8 cellular contexts compared by ENCODE assay signal in genomic region chr3:123027292-123028232, GRCh38. TPM values are rescaled to one million over a fixed set of nuclear protein-coding genes. Genes with fewer than 3 reads are reported as not detected.
A peak's percentile ranks its signal among the peaks of the same experiment; 100 is the strongest.
DNase-seq lines count a peak whose midpoint lies in the region; ATAC-seq, FAIRE-seq and TF ChIP-seq lines count a peak whose summit lies in the region.

TSS of gene SEMA5B (minus strand) at chr3:123027763. CDS start at chr3:122961263, 66,500 bp downstream.

- no peak for TF ChIP-seq POLR2A in GM12892 (IDR thresholded peaks at IDR 0.05; ENCODE audit: low read depth, low read length)

- no TSS peak for BruUV-seq in Panc1 (replicated peaks; lab: Mats Ljungman, UMichigan)

- in situ Hi-C loops in Panc1 (cut with HindIII; ENCODE audit: low pct_unique_long_range_greater_than_20kb, low sequenced_read_pairs), result no loop called here

- H3K27me3 ChIP-seq in Panc1 (ENCODE audit: control insufficient read depth, insufficient read depth, low read length) (peaks cover 56% of the 10 kb centered on the region), kidney epithelial cell (ENCODE audit: control insufficient read depth, insufficient read depth, low read length) (peaks cover 76% of the 10 kb centered on the region)

- peak; percentile 25 for DNase-seq in AG08395 (ENCODE audit: low spot score)
- DNase-seq in GM12892 (ENCODE audit: insufficient read length), result peak; percentile 51
- DNase-seq in Panc1 (ENCODE audit: low read depth, low spot score), result no peak
- DNase-seq in cardiac fibroblast (ENCODE audit: low read depth in 2 of 2), result peak; percentile 21 to 23
- no peak for DNase-seq in kidney epithelial cell (ENCODE audit: low read depth)
- DNase-seq in stimulated activated CD8-positive, alpha-beta memory T cell treated with anti-CD3 and anti-CD28 coated beads, Interleukin-4, amount 100 ng/mL, for 48 hours, result peak; percentile 40
- no peak for DNase-seq in Kasumi-1 (lab: John Stamatoyannopoulos, UW)
- DNase-seq in cerebellar nuclear complex (lab: John Stamatoyannopoulos, UW), result no peak

- no peaks in the 10 kb centered on the region; the same call in 1 of the 2 replicates for H3K4me1 ChIP-seq in Panc1 (ENCODE audit: control insufficient read depth, insufficient read depth, low read length)

- no peaks in the 10 kb centered on the region for H3K36me3 ChIP-seq in Panc1 (ENCODE audit: control insufficient read depth, insufficient read depth, low read length)
- H3K36me3 ChIP-seq in kidney epithelial cell (ENCODE audit: control insufficient read depth, insufficient read depth, low read length), result no peaks in the 10 kb centered on the region

- no peaks in the 10 kb centered on the region for H3K9me3 ChIP-seq in Panc1 (ENCODE audit: control insufficient read depth, insufficient read depth, low read depth, low read length)

- no peak within 1 kb of the TSS for H3K27ac ChIP-seq in Panc1 (ENCODE audit: low read length)

- H3K4me3 ChIP-seq in Panc1 (ENCODE audit: low read depth in 2 of 2, low read length in 2 of 2), result peak within 1 kb of the TSS; percentile 37 to 64
- H3K4me3 ChIP-seq in cardiac fibroblast (replicated peaks in 1 of 2; ENCODE audit: low read depth in 2 of 2, low read length in 2 of 2), result peak within 1 kb of the TSS; percentile 36 to 44
- peak within 1 kb of the TSS; percentile 30 for H3K4me3 ChIP-seq in kidney epithelial cell (ENCODE audit: low read depth, low read length)

- ATAC-seq in Panc1, result peak; percentile 77

- intact Hi-C loops in Panc1 (cut with micrococcal nuclease; ENCODE audit: unreplicated experiment), result loop anchor here (1.0 to 10.0 kb wide), 2 partner anchors 84 to 273 kb away; no protein-coding TSS in a partner anchor

- no peak for FAIRE-seq in GM12892 (lab: Jason Lieb, UNC)

- TF ChIP-seq CTCF in Panc1 (IDR thresholded peaks at IDR 0.05), result peak; percentile 87
- TF ChIP-seq CTCF in cardiac fibroblast (IDR thresholded peaks at IDR 0.05; ENCODE audit: low read depth, low read length), result no peak
- no peak for TF ChIP-seq CTCF in kidney epithelial cell (IDR thresholded peaks at IDR 0.05; ENCODE audit: insufficient read depth, low read length, poor library complexity, severe bottlenecking)

- POLR2A ChIA-PET in Panc1 (lab: Charles Lee), result interaction anchor here (0.6 kb wide), 2 partner anchors 196 to 557 kb away, joined by 4 to 12 read pairs; no protein-coding TSS in a partner anchor

- CTCF ChIA-PET in Panc1 (lab: Charles Lee), result interaction anchor here (0.5 to 1.3 kb wide), 16 partner anchors 17 to 276 kb away, joined by 3 to 10 read pairs (median 4); partner anchors contain the start of gene PDIA5

RNA-seq across cellular contexts. Expression of gene SEMA5B, which starts in this region (rescaled TPM):
- polyA plus RNA-seq in GM12892 (2012; ENCODE audit: missing spikeins), result not detected
- 1.2 TPM for total RNA-seq in Panc1 (2021; ENCODE audit: unreplicated experiment)
- 2.7 TPM for polyA plus RNA-seq in Panc1 (2012; ENCODE audit: insufficient read length)
- total RNA-seq in kidney epithelial cell, result 0.21 TPM in 1 of 2 replicates, not detected in the other

Comparison
In these comparisons a context has a peak if more than half of its experiments do, and no peak if none do; other contexts are left out.
1. DNase-seq: peak in AG08395 (single experiment), GM12892 (single experiment), cardiac fibroblast (2 of 2) and stimulated activated CD8-positive, alpha-beta memory T cell treated with anti-CD3 and anti-CD28 coated beads, Interleukin-4, amount 100 ng/mL, for 48 hours (single experiment); none in Panc1 (single experiment), kidney epithelial cell (single experiment), Kasumi-1 (0 of 2) and cerebellar nuclear complex (0 of 2).
2. Peak in every context shown above with its lines, with median percentiles within 50 percentile points of each other: H3K4me3 ChIP-seq.